18 cellular contexts compared by ENCODE assay signal in genomic region chr20:63577317-63577894, GRCh38. TPM values are rescaled to one million over a fixed set of nuclear protein-coding genes. Genes with fewer than 3 reads are reported as not detected.
DNase-seq lines count a peak whose midpoint lies in the region; ATAC-seq, FAIRE-seq and TF ChIP-seq lines count a peak whose summit lies in the region.
"Had no signal": no experiment of that assay in that cellular context is flagged by ENCODE, and none has a peak within 500 bp of the region (broad histone marks: within the 10 kb centered on the region; RNA-seq: fewer than 3 reads in every experiment).

No MANE protein-coding gene starts in this region.

- CTCF ChIA-PET in HepG2 (lab: Yijun Ruan, JAX; ENCODE audit: low intra/inter-chr PET ratio, low total read pairs), result interaction anchor here (4.5 kb wide), 1 partner anchor 39 kb away, joined by 29 read pairs; the partner anchor contains the start of gene PTK6

- no peaks in the 10 kb centered on the region for H3K36me3 ChIP-seq in HepG2 (replicated peaks in 1 of 2; ENCODE audit: control insufficient read depth in 1 of 2, insufficient read depth in 2 of 2, low read length in 2 of 2)

- H3K4me1 ChIP-seq in HepG2 (ENCODE audit: insufficient read depth, low read length), result peaks cover 72% of the 10 kb centered on the region

- no peak for TF ChIP-seq RAD21 in HepG2 (CRISPR knock-in tag; IDR thresholded peaks at IDR 0.05)

- in situ Hi-C loops in HepG2 (cut with HindIII; ENCODE audit: extremely low pct_ligation_motif_present, low pct_unique_long_range_greater_than_20kb), result loop anchor here (5.0 kb wide), 1 partner anchor 40 kb away; the partner anchor contains the start of gene PTK6

- H2AFZ ChIP-seq in HepG2 (ENCODE audit: low read length), result no peak overlapping the region

- no peaks in the 10 kb centered on the region for H3K9me3 ChIP-seq in HepG2 (ENCODE audit: low read length)
- H3K9me3 ChIP-seq: esophagus squamous epithelium had no signal

- no peak for ATAC-seq in HepG2
- no peak for ATAC-seq in activated CD4-positive, CD25-positive, alpha-beta regulatory T cell treated with anti-CD3 and anti-CD28 coated beads, Interleukin-2, amount 50 U/mL, for 24 hours
- ATAC-seq: stimulated activated naive CD8-positive, alpha-beta T cell treated with anti-CD3 and anti-CD28 coated beads, Interleukin-15, amount 100 ng/mL, for 72 hours had no signal

- POLR2A ChIA-PET in HepG2 (lab: Yijun Ruan, JAX), result no interaction called here

- intact Hi-C loops in HepG2 (cut with micrococcal nuclease; ENCODE audit: unreplicated experiment), result no loop called here

- H4K20me1 ChIP-seq in HepG2 (ENCODE audit: insufficient read depth, low read length), result no peaks in the 10 kb centered on the region

- H3K27me3 ChIP-seq in HepG2 (ENCODE audit: control insufficient read depth in 1 of 2, insufficient read depth in 2 of 2, low read length in 2 of 2), result peaks cover 6 to 40% of the 10 kb centered on the region in 2 experiments; a peak in 3 of 5 replicates

- H3K4me3 ChIP-seq in HepG2 (replicated peaks in 1 of 3; ENCODE audit: insufficient read depth in 1 of 3, low read depth in 2 of 3, low read length in 3 of 3), result peak overlapping the region in 1 of 3 experiments; percentile 26; a peak in 1 of 6 replicates
- H3K4me3 ChIP-seq: dorsolateral prefrontal cortex, esophagus squamous epithelium had no signal

- WGBS in HepG2 (ENCODE audit: low lambda C conversion rate), result 49% methylated on average over 14 of the region's 19 CpGs

- H3K79me2 ChIP-seq in HepG2 (ENCODE audit: insufficient read depth, low read length), result no peaks in the 10 kb centered on the region

- H3K4me2 ChIP-seq in HepG2 (ENCODE audit: low read depth, low read length), result peak overlapping the region; percentile 27

- FAIRE-seq in HepG2 (lab: Jason Lieb, UNC), result no peak
- FAIRE-seq: RCC 7860 had no signal

- TF ChIP-seq EP300 in HepG2 (IDR thresholded peaks at IDR 0.05; ENCODE audit: low read depth in 2 of 2, low read length in 2 of 2) (no peak), HepG2 (CRISPR knock-in tag; IDR thresholded peaks at IDR 0.05; ENCODE audit: borderline replicate concordance) (no peak; the same call in 1 of the 2 replicates)

- H3K9ac ChIP-seq in HepG2 (ENCODE audit: insufficient read depth, low read depth, low read length), result no peak overlapping the region

- H3K27ac ChIP-seq in HepG2 (ENCODE audit: extremely low read length, insufficient read depth, low read length), result no peak overlapping the region
- H3K27ac ChIP-seq: dorsolateral prefrontal cortex, esophagus squamous epithelium had no signal

- DNase-seq in COLO829 (ENCODE audit: low spot score) (peak; percentile 35), NCI-H1694 treated with DMSO at 0.1 percent for 48 hours (lab: John Stamatoyannopoulos, UW) (peak; percentile 14), cerebellar cortex (ENCODE audit: low spot score) (peak; percentile 50), HepG2 (ENCODE audit: low spot score) (no peak), NCI-H2107 (lab: John Stamatoyannopoulos, UW) (no peak), NCI-H524 (lab: John Stamatoyannopoulos, UW) (no peak)
- no peak for DNase-seq in activated naive CD4-positive, alpha-beta T cell treated with anti-CD3 and anti-CD28 coated beads, Interleukin-2, amount 50 U/mL, for 16 hours
- DNase-seq: activated CD8-positive, alpha-beta memory T cell treated with anti-CD3 and anti-CD28 coated beads, Interleukin-2, amount 50 U/mL, for 4 hours; activated naive CD4-positive, alpha-beta T cell treated with Interleukin-2 at 50 U/mL for 16 hours; Calu3; esophagus squamous epithelium; NCI-H146; NCI-H69; stimulated activated CD4-positive, alpha-beta T cell treated with anti-CD3 and anti-CD28 coated beads, Interleukin-12 subunit alpha, Interleukin-12 subunit beta, amount 100 ng/mL, for 4 hours; stimulated activated naive CD8-positive, alpha-beta T cell treated with anti-CD3 and anti-CD28 coated beads, Interleukin-15, amount 100 ng/mL, for 72 hours had no signal

- TF ChIP-seq POLR2A in HepG2 (IDR thresholded peaks at IDR 0.05; ENCODE audit: insufficient read depth in 1 of 2, low read depth in 2 of 2, low read length in 2 of 2), result no peak

- no peak for TF ChIP-seq CTCF in HepG2 (CRISPR knock-in tag; IDR thresholded peaks at IDR 0.05)

- no TSS peak for BruUV-seq in HepG2 (replicated peaks; lab: Mats Ljungman, UMichigan)

RNA-seq across cellular contexts. Expression of gene HELZ2, which starts 3.4 kb away (rescaled TPM):
- 8.4 and 10.1 TPM in 2 replicates for total RNA-seq in HepG2 (2016; rRNA removed; fragmentation: Illumina TruSeq; extraction: Trizol)
- total RNA-seq in HepG2 (2016; cell fraction: cytosol; rRNA removed; fragmentation: Illumina TruSeq; extraction: Trizol; ENCODE audit: low read depth), result 1.7 and 2.1 TPM in 2 replicates
- total RNA-seq in HepG2 (2016; cell fraction: insoluble cytoplasmic fraction; rRNA removed; fragmentation: Illumina TruSeq; extraction: Trizol), result 6.8 and 10.0 TPM in 2 replicates
- total RNA-seq in HepG2 (2016; cell fraction: membrane; rRNA removed; fragmentation: Illumina TruSeq; extraction: Trizol), result 2.8 and 4.3 TPM in 2 replicates
- total RNA-seq in HepG2 (2016; cell fraction: nucleus; rRNA removed; fragmentation: Illumina TruSeq; extraction: Trizol), result 12.8 and 18.4 TPM in 2 replicates
- 9.6 and 16.1 TPM in 2 replicates for polyA plus RNA-seq in HepG2 (2011; rRNA removed)
- polyA plus RNA-seq in HepG2 (2011; cell fraction: cytosol; rRNA removed), result 4.5 and 6.0 TPM in 2 replicates
- 39.6 and 48.2 TPM in 2 replicates for polyA plus RNA-seq in HepG2 (2011; cell fraction: nucleus; rRNA removed)
- polyA plus RNA-seq in HepG2 (2012), result 12.3 and 14.4 TPM in 2 replicates
- 0.26 and 0.46 TPM in 2 replicates for polyA plus RNA-seq in HepG2 (2016; cell fraction: cytosol; fragmentation: Illumina TruSeq; extraction: Trizol; ENCODE audit: low read depth)
- 5.2 and 6.9 TPM in 2 replicates for polyA plus RNA-seq in HepG2 (2016; cell fraction: insoluble cytoplasmic fraction; fragmentation: Illumina TruSeq; extraction: Trizol; ENCODE audit: low read depth)
- polyA plus RNA-seq in HepG2 (2016; cell fraction: membrane; fragmentation: Illumina TruSeq; extraction: Trizol; ENCODE audit: low read depth), result 0.43 and 0.84 TPM in 2 replicates
- 17.4 and 18.8 TPM in 2 replicates for polyA plus RNA-seq in HepG2 (2016; cell fraction: nucleus; fragmentation: Illumina TruSeq; extraction: Trizol; ENCODE audit: insufficient read depth, low read depth)
- 33.2 and 74.9 TPM in 2 replicates for polyA minus RNA-seq in HepG2 (2011; rRNA and poly(A)+ RNA removed; ENCODE audit: low replicate concordance)
- polyA minus RNA-seq in HepG2 (2011; cell fraction: cytosol; rRNA and poly(A)+ RNA removed), result 41.7 and 42.0 TPM in 2 replicates
- 35.3 and 47.0 TPM in 2 replicates for polyA minus RNA-seq in HepG2 (2011; cell fraction: nucleus; rRNA and poly(A)+ RNA removed)

RNA-seq across cellular contexts. Expression of gene FNDC11, which starts 23.4 kb away (rescaled TPM):
- total RNA-seq in HepG2 (2016; rRNA removed; fragmentation: Illumina TruSeq; extraction: Trizol), result not detected in 2 replicates
- not detected in 2 replicates for total RNA-seq in HepG2 (2016; cell fraction: cytosol; rRNA removed; fragmentation: Illumina TruSeq; extraction: Trizol; ENCODE audit: low read depth)
- not detected in 2 replicates for total RNA-seq in HepG2 (2016; cell fraction: insoluble cytoplasmic fraction; rRNA removed; fragmentation: Illumina TruSeq; extraction: Trizol)
- not detected in 2 replicates for total RNA-seq in HepG2 (2016; cell fraction: membrane; rRNA removed; fragmentation: Illumina TruSeq; extraction: Trizol)
- not detected in 2 replicates for total RNA-seq in HepG2 (2016; cell fraction: nucleus; rRNA removed; fragmentation: Illumina TruSeq; extraction: Trizol)
- polyA plus RNA-seq in HepG2 (2011; rRNA removed), result 0.07 and 0.13 TPM in 2 replicates
- polyA plus RNA-seq in HepG2 (2011; cell fraction: cytosol; rRNA removed), result 0.19 and 0.23 TPM in 2 replicates
- 0.45 and 0.48 TPM in 2 replicates for polyA plus RNA-seq in HepG2 (2011; cell fraction: nucleus; rRNA removed)
- 0.05 TPM in 1 of 2 replicates, not detected in the other for polyA plus RNA-seq in HepG2 (2012)
- not detected in 2 replicates for polyA plus RNA-seq in HepG2 (2016; cell fraction: cytosol; fragmentation: Illumina TruSeq; extraction: Trizol; ENCODE audit: low read depth)
- not detected in 2 replicates for polyA plus RNA-seq in HepG2 (2016; cell fraction: insoluble cytoplasmic fraction; fragmentation: Illumina TruSeq; extraction: Trizol; ENCODE audit: low read depth)
- not detected in 2 replicates for polyA plus RNA-seq in HepG2 (2016; cell fraction: membrane; fragmentation: Illumina TruSeq; extraction: Trizol; ENCODE audit: low read depth)
- not detected in 2 replicates for polyA plus RNA-seq in HepG2 (2016; cell fraction: nucleus; fragmentation: Illumina TruSeq; extraction: Trizol; ENCODE audit: insufficient read depth, low read depth)
- polyA minus RNA-seq in HepG2 (2011; rRNA and poly(A)+ RNA removed; ENCODE audit: low replicate concordance), result 0.10 and 0.84 TPM in 2 replicates
- polyA minus RNA-seq in HepG2 (2011; cell fraction: cytosol; rRNA and poly(A)+ RNA removed), result not detected in 2 replicates
- not detected in 2 replicates for polyA minus RNA-seq in HepG2 (2011; cell fraction: nucleus; rRNA and poly(A)+ RNA removed)
- total RNA-seq: Calu3 had no signal

RNA-seq across cellular contexts. Expression of gene SRMS, which starts 29.9 kb away (rescaled TPM):
- total RNA-seq in HepG2 (2016; rRNA removed; fragmentation: Illumina TruSeq; extraction: Trizol), result not detected in 2 replicates
- total RNA-seq in HepG2 (2016; cell fraction: cytosol; rRNA removed; fragmentation: Illumina TruSeq; extraction: Trizol; ENCODE audit: low read depth), result not detected in 2 replicates
- not detected in 2 replicates for total RNA-seq in HepG2 (2016; cell fraction: insoluble cytoplasmic fraction; rRNA removed; fragmentation: Illumina TruSeq; extraction: Trizol)
- total RNA-seq in HepG2 (2016; cell fraction: membrane; rRNA removed; fragmentation: Illumina TruSeq; extraction: Trizol), result not detected in 2 replicates
- total RNA-seq in HepG2 (2016; cell fraction: nucleus; rRNA removed; fragmentation: Illumina TruSeq; extraction: Trizol), result not detected in 2 replicates
- polyA plus RNA-seq in HepG2 (2011; rRNA removed), result 0.09 TPM in 1 of 2 replicates, not detected in the other
- not detected in 2 replicates for polyA plus RNA-seq in HepG2 (2011; cell fraction: cytosol; rRNA removed)
- polyA plus RNA-seq in HepG2 (2011; cell fraction: nucleus; rRNA removed), result 0.10 and 0.37 TPM in 2 replicates
- polyA plus RNA-seq in HepG2 (2012), result 0.17 TPM in 1 of 2 replicates, not detected in the other
- polyA plus RNA-seq in HepG2 (2016; cell fraction: cytosol; fragmentation: Illumina TruSeq; extraction: Trizol; ENCODE audit: low read depth), result not detected in 2 replicates
- not detected in 2 replicates for polyA plus RNA-seq in HepG2 (2016; cell fraction: insoluble cytoplasmic fraction; fragmentation: Illumina TruSeq; extraction: Trizol; ENCODE audit: low read depth)
- not detected in 2 replicates for polyA plus RNA-seq in HepG2 (2016; cell fraction: membrane; fragmentation: Illumina TruSeq; extraction: Trizol; ENCODE audit: low read depth)
- not detected in 2 replicates for polyA plus RNA-seq in HepG2 (2016; cell fraction: nucleus; fragmentation: Illumina TruSeq; extraction: Trizol; ENCODE audit: insufficient read depth, low read depth)
- 0.28 TPM in 1 of 2 replicates, not detected in the other for polyA minus RNA-seq in HepG2 (2011; rRNA and poly(A)+ RNA removed; ENCODE audit: low replicate concordance)
- polyA minus RNA-seq in HepG2 (2011; cell fraction: cytosol; rRNA and poly(A)+ RNA removed), result not detected in 2 replicates
- polyA minus RNA-seq in HepG2 (2011; cell fraction: nucleus; rRNA and poly(A)+ RNA removed), result not detected in 2 replicates
- total RNA-seq: Calu3, dorsolateral prefrontal cortex, esophagus squamous epithelium had no signal

RNA-seq across cellular contexts. Expression of gene PTK6, which starts 40.2 kb away (rescaled TPM):
- not detected in 2 replicates for total RNA-seq in HepG2 (2016; rRNA removed; fragmentation: Illumina TruSeq; extraction: Trizol)
- total RNA-seq in HepG2 (2016; cell fraction: cytosol; rRNA removed; fragmentation: Illumina TruSeq; extraction: Trizol; ENCODE audit: low read depth), result not detected in 2 replicates
- total RNA-seq in HepG2 (2016; cell fraction: insoluble cytoplasmic fraction; rRNA removed; fragmentation: Illumina TruSeq; extraction: Trizol), result not detected in 2 replicates
- total RNA-seq in HepG2 (2016; cell fraction: membrane; rRNA removed; fragmentation: Illumina TruSeq; extraction: Trizol), result not detected in 2 replicates
- not detected in 2 replicates for total RNA-seq in HepG2 (2016; cell fraction: nucleus; rRNA removed; fragmentation: Illumina TruSeq; extraction: Trizol)
- polyA plus RNA-seq in HepG2 (2011; rRNA removed), result 0.07 and 0.08 TPM in 2 replicates
- polyA plus RNA-seq in HepG2 (2011; cell fraction: cytosol; rRNA removed), result 0.05 and 0.08 TPM in 2 replicates
- 0.27 and 0.42 TPM in 2 replicates for polyA plus RNA-seq in HepG2 (2011; cell fraction: nucleus; rRNA removed)
- 0.09 and 0.11 TPM in 2 replicates for polyA plus RNA-seq in HepG2 (2012)
- not detected in 2 replicates for polyA plus RNA-seq in HepG2 (2016; cell fraction: cytosol; fragmentation: Illumina TruSeq; extraction: Trizol; ENCODE audit: low read depth)
- not detected in 2 replicates for polyA plus RNA-seq in HepG2 (2016; cell fraction: insoluble cytoplasmic fraction; fragmentation: Illumina TruSeq; extraction: Trizol; ENCODE audit: low read depth)
- polyA plus RNA-seq in HepG2 (2016; cell fraction: membrane; fragmentation: Illumina TruSeq; extraction: Trizol; ENCODE audit: low read depth), result not detected in 2 replicates
- not detected in 2 replicates for polyA plus RNA-seq in HepG2 (2016; cell fraction: nucleus; fragmentation: Illumina TruSeq; extraction: Trizol; ENCODE audit: insufficient read depth, low read depth)
- polyA minus RNA-seq in HepG2 (2011; rRNA and poly(A)+ RNA removed; ENCODE audit: low replicate concordance), result 0.18 and 9.4 TPM in 2 replicates
- polyA minus RNA-seq in HepG2 (2011; cell fraction: cytosol; rRNA and poly(A)+ RNA removed), result not detected in 2 replicates
- polyA minus RNA-seq in HepG2 (2011; cell fraction: nucleus; rRNA and poly(A)+ RNA removed), result 0.12 and 0.13 TPM in 2 replicates

RNA-seq across cellular contexts. Expression of gene GMEB2, which starts 49.5 kb away (rescaled TPM):
- total RNA-seq in HepG2 (2016; rRNA removed; fragmentation: Illumina TruSeq; extraction: Trizol), result 11.6 and 12.4 TPM in 2 replicates
- 2.2 and 2.3 TPM in 2 replicates for total RNA-seq in HepG2 (2016; cell fraction: cytosol; rRNA removed; fragmentation: Illumina TruSeq; extraction: Trizol; ENCODE audit: low read depth)
- 9.6 and 12.4 TPM in 2 replicates for total RNA-seq in HepG2 (2016; cell fraction: insoluble cytoplasmic fraction; rRNA removed; fragmentation: Illumina TruSeq; extraction: Trizol)
- total RNA-seq in HepG2 (2016; cell fraction: membrane; rRNA removed; fragmentation: Illumina TruSeq; extraction: Trizol), result 6.9 and 7.8 TPM in 2 replicates
- 7.8 and 10.3 TPM in 2 replicates for total RNA-seq in HepG2 (2016; cell fraction: nucleus; rRNA removed; fragmentation: Illumina TruSeq; extraction: Trizol)
- polyA plus RNA-seq in HepG2 (2011; rRNA removed), result 10.6 and 11.5 TPM in 2 replicates
- polyA plus RNA-seq in HepG2 (2011; cell fraction: cytosol; rRNA removed), result 8.5 and 9.9 TPM in 2 replicates
- 20.2 and 24.4 TPM in 2 replicates for polyA plus RNA-seq in HepG2 (2011; cell fraction: nucleus; rRNA removed)
- 6.9 and 8.7 TPM in 2 replicates for polyA plus RNA-seq in HepG2 (2012)
- 1.5 TPM in 2 replicates for polyA plus RNA-seq in HepG2 (2016; cell fraction: cytosol; fragmentation: Illumina TruSeq; extraction: Trizol; ENCODE audit: low read depth)
- polyA plus RNA-seq in HepG2 (2016; cell fraction: insoluble cytoplasmic fraction; fragmentation: Illumina TruSeq; extraction: Trizol; ENCODE audit: low read depth), result 9.6 and 12.8 TPM in 2 replicates
- polyA plus RNA-seq in HepG2 (2016; cell fraction: membrane; fragmentation: Illumina TruSeq; extraction: Trizol; ENCODE audit: low read depth), result 3.9 and 4.4 TPM in 2 replicates
- 17.0 TPM in 2 replicates for polyA plus RNA-seq in HepG2 (2016; cell fraction: nucleus; fragmentation: Illumina TruSeq; extraction: Trizol; ENCODE audit: insufficient read depth, low read depth)
- polyA minus RNA-seq in HepG2 (2011; rRNA and poly(A)+ RNA removed; ENCODE audit: low replicate concordance), result 9.4 and 15.1 TPM in 2 replicates
- polyA minus RNA-seq in HepG2 (2011; cell fraction: cytosol; rRNA and poly(A)+ RNA removed), result 6.5 and 6.7 TPM in 2 replicates
- 5.6 and 6.2 TPM in 2 replicates for polyA minus RNA-seq in HepG2 (2011; cell fraction: nucleus; rRNA and poly(A)+ RNA removed)

Comparison
In these comparisons a context has a peak if more than half of its experiments do, and no peak if none do; other contexts are left out.
1. DNase-seq: peak in COLO829 (single experiment), NCI-H1694 treated with DMSO at 0.1 percent for 48 hours (single experiment) and cerebellar cortex (single experiment); none in HepG2 (single experiment), NCI-H2107 (single experiment), activated naive CD4-positive, alpha-beta T cell treated with anti-CD3 and anti-CD28 coated beads, Interleukin-2, amount 50 U/mL, for 16 hours (single experiment) and NCI-H524 (0 of 2).